ENCODE assay signal across 12 cellular contexts in genomic region chr2:33448216-33448899, GRCh38.
"Had no signal": no experiment of that assay in that cellular context is flagged by ENCODE, and none has a peak within 500 bp of the region (broad histone marks: within the 10 kb centered on the region; RNA-seq: fewer than 3 reads in every experiment).

No MANE protein-coding gene starts in this region.

- H3K27ac ChIP-seq: hepatocyte, ovary, testis, upper lobe of right lung had no signal

- ATAC-seq: activated CD8-positive, alpha-beta T cell treated with anti-CD3 and anti-CD28 coated beads, Interleukin-2, amount 10 ng/mL, durations not matched to agents 7 days and 5 days; stimulated activated naive CD8-positive, alpha-beta T cell treated with anti-CD3 and anti-CD28 coated beads, Interleukin-15, amount 100 ng/mL, for 72 hours; upper lobe of right lung had no signal

- H3K4me3 ChIP-seq: hepatocyte, ovary, testis, upper lobe of right lung had no signal

- H3K4me2 ChIP-seq: hepatocyte had no signal

- H3K9me3 ChIP-seq: ovary, testis, upper lobe of right lung had no signal

- H3K27me3 ChIP-seq: hepatocyte, ovary, testis, upper lobe of right lung had no signal

- H3K36me3 ChIP-seq: ovary, upper lobe of right lung had no signal

- H2AFZ ChIP-seq: hepatocyte had no signal

- H3K4me1 ChIP-seq: testis, upper lobe of right lung had no signal

- DNase-seq: activated CD4-positive, alpha-beta T cell treated with anti-CD3 and anti-CD28 coated beads for 4 hours; activated CD8-positive, alpha-beta memory T cell treated with anti-CD3 and anti-CD28 coated beads, Interleukin-2, amount 50 U/mL, for 48 hours; activated CD8-positive, alpha-beta T cell treated with anti-CD3 and anti-CD28 coated beads, Interleukin-2, amount 10 ng/mL, durations not matched to agents 7 days and 5 days; activated naive CD4-positive, alpha-beta T cell; cortex of kidney; effector CD8-positive, alpha-beta T cell; ovary; stimulated activated CD4-positive, alpha-beta T cell treated with anti-CD3 and anti-CD28 coated beads, Interleukin-4, amount 100 ng/mL, for 4 hours; stimulated activated naive CD8-positive, alpha-beta T cell treated with anti-CD3 and anti-CD28 coated beads, Interleukin-15, amount 100 ng/mL, for 72 hours; testis; upper lobe of right lung had no signal
